1 cellular context compared by ENCODE assay signal in genomic region chr7:105011771-105012502, GRCh38.
TF ChIP-seq lines count a peak whose summit lies in the region.

No MANE protein-coding gene starts in this region.

TF ChIP-seq in K562, 482 proteins besides CTCF, POLR2A, EP300 and RAD21 (continued from another document and continues in another):
- TF ChIP-seq NCOA4 (IDR thresholded peaks at IDR 0.05; ENCODE audit: partially characterized antibody) (no peak), PHF8 (IDR thresholded peaks at IDR 0.05; ENCODE audit: borderline replicate concordance, low read length) (peak; percentile 34; the same call in 1 of the 2 replicates), XRCC3 (IDR thresholded peaks at IDR 0.05) (no peak), TCF3 (CRISPR knock-in tag; IDR thresholded peaks at IDR 0.05) (no peak), SRSF3 (IDR thresholded peaks at IDR 0.05; ENCODE audit: insufficient read depth, low read length) (no peak), ZNF384 (IDR thresholded peaks at IDR 0.05; ENCODE audit: low read depth, low read length) (peak; percentile 85), CUX1 (CRISPR knock-in tag; IDR thresholded peaks at IDR 0.05) (peak; percentile 73), ZBTB34 (CRISPR knock-in tag; IDR thresholded peaks at IDR 0.05) (no peak), HMBOX1 (IDR thresholded peaks at IDR 0.05) (no peak; the same call in 1 of the 2 replicates), EWSR1 (IDR thresholded peaks at IDR 0.05; ENCODE audit: borderline replicate concordance, low read depth, partially characterized antibody) (no peak), RBM15 (IDR thresholded peaks at IDR 0.05; ENCODE audit: insufficient read depth, low read length) (no peak), SLC30A9 (CRISPR knock-in tag; IDR thresholded peaks at IDR 0.05) (0 out of 2 replicates have a peak, but pooled peaks have one; percentile 32), HDAC1 (IDR thresholded peaks at IDR 0.05) (0 out of 4 replicates have a peak, but pooled peaks of 1 of the 2 experiments have one; percentile 83), NR2F6 (CRISPR knock-in tag; IDR thresholded peaks at IDR 0.05) (peak; percentile 6; the same call in 1 of the 2 replicates), ZNF75A (CRISPR knock-in tag; IDR thresholded peaks at IDR 0.05) (0 out of 2 replicates have a peak, but pooled peaks have one; percentile 8), E2F1 (CRISPR knock-in tag; IDR thresholded peaks at IDR 0.05) (no peak), SMARCA5 (IDR thresholded peaks at IDR 0.05) (no peak), TGIF2 (CRISPR knock-in tag; IDR thresholded peaks at IDR 0.05) (no peak), REST (CRISPR knock-in tag; IDR thresholded peaks at IDR 0.05; ENCODE audit: low read depth) (no peak), SREBF1 (IDR thresholded peaks at IDR 0.05; ENCODE audit: borderline replicate concordance, low read depth, low read length) (no peak), TFAP4 (CRISPR knock-in tag; IDR thresholded peaks at IDR 0.05; ENCODE audit: borderline replicate concordance) (no peak), MLX (CRISPR knock-in tag; conservative IDR thresholded peaks at IDR 0.05) (0 out of 4 replicates have a peak, but pooled peaks of 1 of the 2 experiments have one; percentile 74), HDAC8 (tag; IDR thresholded peaks at IDR 0.05) (no peak), MCM5 (IDR thresholded peaks at IDR 0.05; ENCODE audit: low read depth) (no peak), CHD7 (IDR thresholded peaks at IDR 0.05; ENCODE audit: low read depth, low read length) (no peak), C11orf30 (IDR thresholded peaks at IDR 0.05; ENCODE audit: low read depth) (no peak), BDP1 (IDR thresholded peaks at IDR 0.05; ENCODE audit: insufficient read depth, insufficient read length) (no peak), PTBP1 (IDR thresholded peaks at IDR 0.05; ENCODE audit: low read depth, low read length) (0 out of 2 replicates have a peak, but pooled peaks have one; percentile 60), PPARD (CRISPR knock-in tag; IDR thresholded peaks at IDR 0.05) (no peak), ZNF134 (CRISPR knock-in tag; conservative IDR thresholded peaks at IDR 0.05) (peak; percentile 12), HDGF (IDR thresholded peaks at IDR 0.05) (no peak)
